8 cellular contexts compared by ENCODE assay signal in genomic region chr3:4351164-4351855, GRCh38. TPM values are rescaled to one million over a fixed set of nuclear protein-coding genes. Genes with fewer than 3 reads are reported as not detected.
DNase-seq lines count a peak whose midpoint lies in the region; ATAC-seq, FAIRE-seq and TF ChIP-seq lines count a peak whose summit lies in the region.

No MANE protein-coding gene starts in this region.

- 25 to 44% (median 32%) methylated on average over 11 of the region's 11 CpGs for WGBS in small intestine, 3 donors

- peak overlapping the region; percentile 68 to 84 (median 80) for H3K4me3 Mint-ChIP-seq in CD4-positive, alpha-beta memory T cell
- H3K4me3 Mint-ChIP-seq in T-helper 1 cell treated with Interleukin-12 subunit alpha and Interleukin-12 subunit beta and Interleukin-4 antibody, amounts not matched to agents 30 μg/mL and 1 μg/mL, for 36 hours, result peak overlapping the region; percentile 30

- no peak for TF ChIP-seq CTCF in HEK293 (tag by site-specific recombination; IDR thresholded peaks at IDR 0.05)

- intact Hi-C loops in CD4-positive, alpha-beta memory T cell (cut with micrococcal nuclease), result loop anchor here (1.0 kb wide), 7 partner anchors 43 to 707 kb away; partner anchors contain the start of gene ITPR1

- H3K36me3 Mint-ChIP-seq in CD4-positive, alpha-beta memory T cell, result no peaks in the 10 kb centered on the region
- H3K36me3 Mint-ChIP-seq in T-helper 1 cell treated with Interleukin-12 subunit alpha and Interleukin-12 subunit beta and Interleukin-4 antibody, amounts not matched to agents 30 μg/mL and 1 μg/mL, for 36 hours (ENCODE audit: low read depth), result peaks cover 3% of the 10 kb centered on the region

- H3K9me3 Mint-ChIP-seq in CD4-positive, alpha-beta memory T cell, result no peaks in the 10 kb centered on the region
- no peaks in the 10 kb centered on the region for H3K9me3 Mint-ChIP-seq in T-helper 1 cell treated with Interleukin-12 subunit alpha and Interleukin-12 subunit beta and Interleukin-4 antibody, amounts not matched to agents 30 μg/mL and 1 μg/mL, for 36 hours

- H3K4me1 Mint-ChIP-seq in CD4-positive, alpha-beta memory T cell, result peaks cover 7 to 18% (median 10%) of the 10 kb centered on the region in 4 donors
- peaks cover 14% of the 10 kb centered on the region for H3K4me1 Mint-ChIP-seq in T-helper 1 cell treated with Interleukin-12 subunit alpha and Interleukin-12 subunit beta and Interleukin-4 antibody, amounts not matched to agents 30 μg/mL and 1 μg/mL, for 36 hours (ENCODE audit: low read depth)

- no peaks in the 10 kb centered on the region for H3K36me3 ChIP-seq in CD4-positive, alpha-beta memory T cell (ENCODE audit: insufficient read depth, low read length)
- no peaks in the 10 kb centered on the region for H3K36me3 ChIP-seq in HEK293 (ENCODE audit: control insufficient read depth in 2 of 2, insufficient read depth in 1 of 2, low read length in 2 of 2)
- no peaks in the 10 kb centered on the region for H3K36me3 ChIP-seq in effector memory CD4-positive, alpha-beta T cell (ENCODE audit: control insufficient read depth, insufficient read depth, low read length)
- no peaks in the 10 kb centered on the region for H3K36me3 ChIP-seq in small intestine (ENCODE audit: control insufficient read depth in 2 of 2, insufficient read depth in 2 of 2, low read length in 2 of 2)

- POLR2A ChIA-PET in CD4-positive, alpha-beta memory T cell (lab: Charles Lee; ENCODE audit: partially characterized antibody), result interaction anchor here (0.6 to 1.8 kb wide), 10 partner anchors 43 to 846 kb away, joined by 3 to 17 read pairs (median 4); partner anchors contain the start of genes ITPR1 and SUMF1
- POLR2A ChIA-PET in HEK293 (lab: Yijun Ruan, JAX), result interaction anchor here (1.3 kb wide), 1 partner anchor 282 kb away, joined by 3 read pairs; no protein-coding TSS in a partner anchor

- peaks cover 4% of the 10 kb centered on the region for H3K4me1 ChIP-seq in CD4-positive, alpha-beta memory T cell (ENCODE audit: insufficient read depth, low read length)
- H3K4me1 ChIP-seq in HEK293 (ENCODE audit: control insufficient read depth, insufficient read depth, low read length), result peaks cover 6% of the 10 kb centered on the region; the same call in 1 of the 2 replicates
- no peaks in the 10 kb centered on the region for H3K4me1 ChIP-seq in effector memory CD4-positive, alpha-beta T cell (ENCODE audit: control insufficient read depth, insufficient read depth, low read length, poor library complexity, severe bottlenecking)
- H3K4me1 ChIP-seq in small intestine (ENCODE audit: control insufficient read depth in 2 of 2, insufficient read depth in 1 of 2, low read depth in 1 of 2, low read length in 1 of 2), result no peaks in the 10 kb centered on the region

- H3K27me3 ChIP-seq in CD4-positive, alpha-beta memory T cell (ENCODE audit: insufficient read depth, low read length), result no peaks in the 10 kb centered on the region
- no peaks in the 10 kb centered on the region for H3K27me3 ChIP-seq in effector memory CD4-positive, alpha-beta T cell (replicated peaks; ENCODE audit: control insufficient read depth, insufficient read depth, low read length, poor library complexity, severe bottlenecking)
- no peaks in the 10 kb centered on the region for H3K27me3 ChIP-seq in small intestine (ENCODE audit: control insufficient read depth in 2 of 2, insufficient read depth in 2 of 2, low read length in 2 of 2)

- H3K9me3 ChIP-seq in CD4-positive, alpha-beta memory T cell (ENCODE audit: control insufficient read depth in 1 of 2, low read length in 2 of 2), result no peaks in the 10 kb centered on the region
- H3K9me3 ChIP-seq in HEK293 (ENCODE audit: control insufficient read depth, insufficient read depth, low read depth, low read length) (no peaks in the 10 kb centered on the region), small intestine (ENCODE audit: control insufficient read depth, low read depth) (no peaks in the 10 kb centered on the region)
- no peaks in the 10 kb centered on the region for H3K9me3 ChIP-seq in effector memory CD4-positive, alpha-beta T cell (ENCODE audit: control insufficient read depth, low read length)

- H3K27ac Mint-ChIP-seq in CD4-positive, alpha-beta memory T cell, result peak overlapping the region; percentile 33 to 89 (median 84)
- H3K27ac Mint-ChIP-seq in T-helper 1 cell treated with Interleukin-12 subunit alpha and Interleukin-12 subunit beta and Interleukin-4 antibody, amounts not matched to agents 30 μg/mL and 1 μg/mL, for 36 hours, result peak overlapping the region; percentile 29

- FAIRE-seq in small intestine (lab: Jason Lieb, UNC), result no peak

- DNase-seq in CD4-positive, alpha-beta memory T cell, result peak in 2 of 5 donors; percentile 27 to 52
- no peak for DNase-seq in effector memory CD4-positive, alpha-beta T cell
- DNase-seq in small intestine, result peak; percentile 44
- no peak for DNase-seq in SIG-M5 treated with dmso at 0.1 percent for 504 hours (lab: John Stamatoyannopoulos, UW; ENCODE audit: unreplicated experiment)
- no peak for DNase-seq in MV-4-11 (lab: John Stamatoyannopoulos, UW)

- H3K27ac ChIP-seq in CD4-positive, alpha-beta memory T cell (ENCODE audit: low read depth, low read length), result no peak overlapping the region
- no peak overlapping the region for H3K27ac ChIP-seq in HEK293 (ENCODE audit: extremely low read depth, low read depth, low read length)
- peak overlapping the region; percentile 19 for H3K27ac ChIP-seq in effector memory CD4-positive, alpha-beta T cell (ENCODE audit: insufficient read depth, low read length, poor library complexity, severe bottlenecking)
- peak overlapping the region; percentile 32 to 80 for H3K27ac ChIP-seq in small intestine (ENCODE audit: low read depth in 1 of 2, low read length in 1 of 2)

- peak overlapping the region; percentile 31 to 45 for H3K4me3 ChIP-seq in CD4-positive, alpha-beta memory T cell (ENCODE audit: low read length in 2 of 2)
- no peak overlapping the region for H3K4me3 ChIP-seq in HEK293 (ENCODE audit: low read depth, low read length)
- peak overlapping the region; percentile 45 for H3K4me3 ChIP-seq in effector memory CD4-positive, alpha-beta T cell (ENCODE audit: insufficient read depth, low read depth, low read length, poor library complexity, severe bottlenecking)
- peak overlapping the region in 1 of 2 donors; percentile 23 for H3K4me3 ChIP-seq in small intestine (ENCODE audit: low read depth in 1 of 2, low read length in 2 of 2)

- ATAC-seq in GM18873 (IDR thresholded peaks at IDR 0.05; ENCODE audit: low FRiP score, unreplicated experiment), result no peak

- H3K27me3 Mint-ChIP-seq in CD4-positive, alpha-beta memory T cell, result no peaks in the 10 kb centered on the region
- H3K27me3 Mint-ChIP-seq in T-helper 1 cell treated with Interleukin-12 subunit alpha and Interleukin-12 subunit beta and Interleukin-4 antibody, amounts not matched to agents 30 μg/mL and 1 μg/mL, for 36 hours (ENCODE audit: low read depth), result peaks cover 4% of the 10 kb centered on the region

- CTCF ChIA-PET in CD4-positive, alpha-beta memory T cell (lab: Charles Lee; ENCODE audit: partially characterized antibody), result interaction anchor here (0.7 to 6.3 kb wide), 50 partner anchors 10 to 1151 kb away, joined by 3 to 185 read pairs (median 4); partner anchors contain the start of genes ITPR1 and SUMF1
- CTCF ChIA-PET in HEK293 (lab: Yijun Ruan, JAX), result interaction anchor here (0.6 to 5.8 kb wide), 53 partner anchors 8 to 1159 kb away, joined by 3 to 138 read pairs (median 4); partner anchors contain the start of gene ITPR1

TF ChIP-seq in HEK293, 187 proteins besides CTCF, POLR2A, EP300 and RAD21:
- TF ChIP-seq ZNF600 (tag by site-specific recombination; IDR thresholded peaks at IDR 0.05) (peak; percentile 77; the same call in 1 of the 2 replicates), ZNF571 (tag by site-specific recombination; IDR thresholded peaks at IDR 0.05) (no peak)

RNA-seq across cellular contexts. Expression of gene SETMAR, which starts 48.1 kb away (rescaled TPM):
- 10 to 100 TPM; 11.1 to 11.5 TPM for total RNA-seq in CD4-positive, alpha-beta memory T cell
- polyA plus RNA-seq in CD4-positive, alpha-beta memory T cell, result 10 to 100 TPM; 10.2 to 12.9 TPM
- 10 to 100 TPM in 2 of 3 donors, 1 to 10 TPM in 1; 5.9 to 16.7 (median 12.3) TPM for polyA plus RNA-seq in small intestine

Comparison
In these comparisons a context has a peak if more than half of its experiments do, and no peak if none do; other contexts are left out.
1. H3K27ac ChIP-seq: peak in effector memory CD4-positive, alpha-beta T cell (single experiment) and small intestine (2 of 2); none in CD4-positive, alpha-beta memory T cell (single experiment) and HEK293 (single experiment).